In genomic region chrX:11351375-11352295, GRCh38 we compare ENCODE assay signal across 9 cellular contexts. TPM values are rescaled to one million over a fixed set of nuclear protein-coding genes. Genes with fewer than 3 reads are reported as not detected.
DNase-seq lines count a peak whose midpoint lies in the region; ATAC-seq and TF ChIP-seq lines count a peak whose summit lies in the region.
"Had no signal": no experiment of that assay in that cellular context is flagged by ENCODE, and none has a peak within 500 bp of the region (broad histone marks: within the 10 kb centered on the region; RNA-seq: fewer than 3 reads in every experiment).

No MANE protein-coding gene starts in this region.

- H3K4me1 ChIP-seq in PC-3 (ENCODE audit: insufficient read depth, low read length) (peaks cover 11% of the 10 kb centered on the region; the same call in 1 of the 2 replicates), left ventricle myocardium inferior (no peaks in the 10 kb centered on the region), tibial nerve (no peaks in the 10 kb centered on the region)

- no peaks in the 10 kb centered on the region for H3K27me3 Mint-ChIP-seq in activated naive CD8-positive, alpha-beta T cell treated with anti-CD3 and anti-CD28 coated beads for 36 hours

- H3K36me3 ChIP-seq in PC-3 (ENCODE audit: low read depth, low read length) (no peaks in the 10 kb centered on the region), left ventricle myocardium inferior (no peaks in the 10 kb centered on the region), tibial nerve (no peaks in the 10 kb centered on the region)

- no peaks in the 10 kb centered on the region for H3K9me2 ChIP-seq in PC-3 (replicated peaks; ENCODE audit: low read length)

- H3K9me3 ChIP-seq in PC-3 (ENCODE audit: low read length) (no peaks in the 10 kb centered on the region), left ventricle myocardium inferior (replicated peaks) (no peaks in the 10 kb centered on the region), tibial nerve (no peaks in the 10 kb centered on the region)

- POLR2A ChIA-PET in PC-3 (lab: Charles Lee; ENCODE audit: unreplicated experiment), result no interaction called here

- no peaks in the 10 kb centered on the region for H3F3A ChIP-seq in PC-3 (ENCODE audit: low read length, unreplicated experiment)

- no peaks in the 10 kb centered on the region for H4K20me1 ChIP-seq in PC-3 (ENCODE audit: low read length)

- TF ChIP-seq POLR2A in tibial nerve (IDR thresholded peaks at IDR 0.05), result no peak

- WGBS in tibial nerve, 2 donors, result 42 to 57% methylated on average over 8 to 11 of the region's 11 CpGs

- DNase-seq in PC-3 (no peak), left ventricle myocardium inferior (peak; percentile 63), tibial nerve (ENCODE audit: low spot score in 2 of 2) (peak; percentile 14 to 16), NCI-H748 treated with DMSO at 0.1 percent for 48 hours (lab: John Stamatoyannopoulos, UW) (no peak), cerebellar cortex (ENCODE audit: low spot score) (no peak)
- no peak for DNase-seq in activated naive CD8-positive, alpha-beta T cell treated with anti-CD3 and anti-CD28 coated beads for 36 hours

- H3K9me3 Mint-ChIP-seq in activated naive CD8-positive, alpha-beta T cell treated with anti-CD3 and anti-CD28 coated beads for 36 hours, result no peaks in the 10 kb centered on the region

- no TSS peak for BruUV-seq in PC-3 (replicated peaks; lab: Mats Ljungman, UMichigan)

- H3K4me1 Mint-ChIP-seq in activated naive CD8-positive, alpha-beta T cell treated with anti-CD3 and anti-CD28 coated beads for 36 hours, result no peaks in the 10 kb centered on the region

- H3K36me3 Mint-ChIP-seq in activated naive CD8-positive, alpha-beta T cell treated with anti-CD3 and anti-CD28 coated beads for 36 hours, result no peaks in the 10 kb centered on the region

- TF ChIP-seq EP300 in tibial nerve (IDR thresholded peaks at IDR 0.05), result peak in 1 of 2 donors; percentile 20

- H3K4me2 ChIP-seq in PC-3 (ENCODE audit: low read length), result no peak overlapping the region

- H3K4me3 ChIP-seq in PC-3 (ENCODE audit: low read length), result no peak overlapping the region
- peak overlapping the region; percentile 49 for H3K4me3 ChIP-seq in left ventricle myocardium inferior
- H3K4me3 ChIP-seq in tibial nerve, result peak overlapping the region in 1 of 4 donors; percentile 17

- CTCF ChIA-PET in PC-3 (lab: Charles Lee), result no interaction called here

- ATAC-seq in GM21528 (IDR thresholded peaks at IDR 0.05; ENCODE audit: low FRiP score, unreplicated experiment), result peak; percentile 35
- ATAC-seq in PC-3, result no peak; the same call in 1 of the 2 replicates
- ATAC-seq in GM19324 (IDR thresholded peaks at IDR 0.05; ENCODE audit: low FRiP score, unreplicated experiment), result no peak

- no peak overlapping the region for H2AFZ ChIP-seq in PC-3 (ENCODE audit: low read length)

- H3K27ac ChIP-seq in PC-3 (ENCODE audit: low read length) (0 out of 2 replicates have a peak overlapping the region, but pooled peaks have one; percentile 25), left ventricle myocardium inferior (replicated peaks) (peak overlapping the region; percentile 78), tibial nerve (peak overlapping the region in 3 of 4 donors; percentile 13 to 70 (median 64))

- H3K4me3 Mint-ChIP-seq in activated naive CD8-positive, alpha-beta T cell treated with anti-CD3 and anti-CD28 coated beads for 36 hours, result no peak overlapping the region

- no peak for TF ChIP-seq CTCF in PC-3 (conservative IDR thresholded peaks at IDR 0.05; ENCODE audit: low read depth, low read length)
- TF ChIP-seq CTCF in left ventricle myocardium inferior (IDR thresholded peaks at IDR 0.05; ENCODE audit: borderline replicate concordance), result no peak
- TF ChIP-seq CTCF in tibial nerve (IDR thresholded peaks at IDR 0.05), result no peak

- H3K27me3 ChIP-seq in PC-3 (ENCODE audit: low read length), result no peaks in the 10 kb centered on the region
- no peaks in the 10 kb centered on the region for H3K27me3 ChIP-seq in left ventricle myocardium inferior (ENCODE audit: low read depth)
- H3K27me3 ChIP-seq in tibial nerve, result no peaks in the 10 kb centered on the region

- intact Hi-C loops in PC-3 (cut with micrococcal nuclease) (no loop called here), left ventricle myocardium inferior (cut with micrococcal nuclease) (no loop called here)

- no peaks in the 10 kb centered on the region for H3K79me2 ChIP-seq in PC-3 (ENCODE audit: low read length)

- H3K27ac Mint-ChIP-seq in activated naive CD8-positive, alpha-beta T cell treated with anti-CD3 and anti-CD28 coated beads for 36 hours, result no peak overlapping the region

- H3K9ac ChIP-seq in PC-3 (ENCODE audit: low read length), result no peak overlapping the region

RNA-seq across cellular contexts. Expression of gene AMELX, which starts 58.4 kb away (rescaled TPM):
- not detected in 2 replicates for total RNA-seq in PC-3 (2014; rRNA removed)
- total RNA-seq in left ventricle myocardium inferior, result not detected
- not detected for total RNA-seq in tibial nerve
- total RNA-seq in activated naive CD8-positive, alpha-beta T cell treated with anti-CD3 and anti-CD28 coated beads for 36 hours, result not detected
- total RNA-seq: T-helper 2 cell treated with Interferon-gamma antibody and Interleukin-4, amounts not matched to agents 100 ng/mL and 5 ng/mL, for 36 hours had no signal

Comparison
In these comparisons a context has a peak if more than half of its experiments do, and no peak if none do; other contexts are left out.
1. DNase-seq: peak in left ventricle myocardium inferior (single experiment) and tibial nerve (2 of 2); none in PC-3 (single experiment), activated naive CD8-positive, alpha-beta T cell treated with anti-CD3 and anti-CD28 coated beads for 36 hours (single experiment), NCI-H748 treated with DMSO at 0.1 percent for 48 hours (single experiment) and cerebellar cortex (single experiment).
2. H3K27ac ChIP-seq: peak in every context shown above with its lines; median percentile 78 in left ventricle myocardium inferior; 64 in tibial nerve; 25 in PC-3.